1 cellular context compared by ENCODE assay signal in the genomic region with DNA sequence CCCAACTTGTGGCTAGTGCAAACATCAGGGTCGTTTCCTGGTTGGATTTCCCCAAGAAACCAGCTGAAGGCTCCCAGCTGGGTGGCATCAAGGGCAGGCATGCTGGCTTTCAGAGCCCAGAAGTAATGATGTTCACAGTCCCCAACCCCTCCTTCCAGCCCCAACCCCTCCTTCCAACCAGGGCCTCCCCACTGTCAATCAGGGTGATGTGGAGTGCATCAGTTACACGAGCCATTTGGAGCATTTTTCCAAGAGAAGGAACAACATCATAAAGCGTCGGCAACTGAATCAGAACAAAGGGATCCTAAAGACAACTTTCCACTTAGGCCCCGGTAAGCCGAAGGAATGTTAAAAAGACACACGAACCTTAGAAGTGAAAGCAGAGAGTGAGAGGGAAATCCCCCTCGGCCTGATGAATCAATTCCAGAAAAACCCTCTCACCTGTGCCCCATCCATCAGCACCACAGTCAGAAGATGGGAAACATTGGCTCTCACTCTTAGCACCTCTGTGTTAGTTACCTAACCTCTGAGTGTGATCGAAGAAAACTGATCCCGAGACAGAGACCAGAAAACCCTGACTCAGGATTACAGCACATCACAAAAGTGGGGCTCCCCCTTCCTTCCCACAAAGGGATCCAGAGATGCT.
TF ChIP-seq lines count a peak whose summit lies in the region.

No MANE protein-coding gene starts in this region.

TF ChIP-seq in GM12878, 131 proteins besides CTCF, POLR2A, EP300 and RAD21 (continued from another document):
- TF ChIP-seq E2F8 (IDR thresholded peaks at IDR 0.05; ENCODE audit: low read depth, partially characterized antibody), result no peak
TF ChIP-seq in GM12878: peak in this region for 13.
